ENCODE assay signal across 11 cellular contexts in genomic region chr5:95843733-95844223, GRCh38. TPM values are rescaled to one million over a fixed set of nuclear protein-coding genes. Genes with fewer than 3 reads are reported as not detected.
DNase-seq lines count a peak whose midpoint lies in the region; ATAC-seq and TF ChIP-seq lines count a peak whose summit lies in the region.
"Had no signal": no experiment of that assay in that cellular context is flagged by ENCODE, and none has a peak within 500 bp of the region (broad histone marks: within the 10 kb centered on the region; RNA-seq: fewer than 3 reads in every experiment).

No MANE protein-coding gene starts in this region.

- TF ChIP-seq POLR2A in spleen (IDR thresholded peaks at IDR 0.05): no peak

- peak overlapping the region; percentile 85 for H3K27ac Mint-ChIP-seq in activated CD4-positive, alpha-beta T cell treated with anti-CD3 and anti-CD28 coated beads for 36 hours
- H3K27ac Mint-ChIP-seq: nephron had no signal

- H3K4me3 ChIP-seq in fibroblast of villous mesenchyme (ENCODE audit: low read depth, low read length): no peak overlapping the region
- no peak overlapping the region for H3K4me3 ChIP-seq in spleen
- H3K4me3 ChIP-seq: SJCRH30 had no signal

- no peaks in the 10 kb centered on the region for H3K36me3 Mint-ChIP-seq in activated CD4-positive, alpha-beta T cell treated with anti-CD3 and anti-CD28 coated beads for 36 hours (ENCODE audit: low read depth)

- H3K9me3 Mint-ChIP-seq in activated CD4-positive, alpha-beta T cell treated with anti-CD3 and anti-CD28 coated beads for 36 hours (ENCODE audit: low read depth): no peaks in the 10 kb centered on the region
- H3K9me3 Mint-ChIP-seq: nephron had no signal

- ATAC-seq in activated CD4-positive, alpha-beta T cell treated with anti-CD3 and anti-CD28 coated beads for 36 hours: no peak

- H3K4me1 ChIP-seq in spleen: peaks cover 6 to 57% (median 34%) of the 10 kb centered on the region in 6 donors

- intact Hi-C loops in activated CD4-positive, alpha-beta T cell treated with anti-CD3 and anti-CD28 coated beads for 36 hours (cut with DNase I, micrococcal nuclease): loop anchor here (1.0 to 10.0 kb wide), 8 partner anchors 9 to 559 kb away; partner anchors contain the start of genes ARSK (in 1 of the 2), MCTP1 (in 1 of the 2) and SKIC3 (in 1 of the 2)
- intact Hi-C loops in spleen (cut with DNase I; ENCODE audit: low total_unique reads): no loop called here

- H3K4me1 Mint-ChIP-seq in activated CD4-positive, alpha-beta T cell treated with anti-CD3 and anti-CD28 coated beads for 36 hours: peaks cover 13% of the 10 kb centered on the region
- H3K4me1 Mint-ChIP-seq: nephron had no signal

- no peaks in the 10 kb centered on the region for H3K9me3 ChIP-seq in spleen
- H3K9me3 ChIP-seq: SJCRH30 had no signal

- H3K27ac ChIP-seq in spleen: peak overlapping the region in 6 of 8 donors; percentile 41 to 80 (median 68)
- H3K27ac ChIP-seq: SJCRH30 had no signal

- POLR2A ChIA-PET in activated CD4-positive, alpha-beta T cell treated with anti-CD3 and anti-CD28 coated beads for 36 hours (lab: Charles Lee): interaction anchor here (0.6 kb wide), 2 partner anchors 131 to 869 kb away, joined by 4 to 7 read pairs; no protein-coding TSS in a partner anchor

- no peak for DNase-seq in activated CD4-positive, alpha-beta T cell treated with anti-CD3 and anti-CD28 coated beads for 36 hours
- DNase-seq in activated CD4-positive, alpha-beta T cell treated with anti-CD3 and anti-CD28 coated beads, Interleukin-2, amount 50 U/mL, for 48 hours: no peak
- DNase-seq in OCI-M1 (lab: John Stamatoyannopoulos, UW): peak; percentile 64
- DNase-seq in fibroblast of villous mesenchyme (ENCODE audit: low read depth): peak; percentile 82
- DNase-seq in spleen: no peak
- no peak for DNase-seq in GM13976 (ENCODE audit: low spot score)
- no peak for DNase-seq in central memory CD4-positive, alpha-beta T cell
- no peak for DNase-seq in NCI-H2029 treated with DMSO at 0.1 percent for 48 hours (lab: John Stamatoyannopoulos, UW)
- DNase-seq: cortex of kidney had no signal

- TF ChIP-seq CTCF in fibroblast of villous mesenchyme (IDR thresholded peaks at IDR 0.05; ENCODE audit: insufficient read depth, low read depth, low read length) (no peak), spleen (IDR thresholded peaks at IDR 0.05 in 8 of 11, conservative IDR thresholded peaks at IDR 0.05 in 3 of 11) (no peak), GM13976 (IDR thresholded peaks at IDR 0.05; ENCODE audit: borderline replicate concordance, control extremely low read depth, extremely low read depth, insufficient read depth, missing control alignments) (no peak)

- WGBS in spleen, 5 donors: 46 to 74% (median 62%) methylated on average over 3 of the region's 3 CpGs

- in situ Hi-C loops in GM13976 (cut with MboI; ENCODE audit: low sequenced_read_pairs, unreplicated experiment): loop anchor here (10.0 kb wide), 1 partner anchor 179 kb away; no protein-coding TSS in a partner anchor

- no peaks in the 10 kb centered on the region for H3K36me3 ChIP-seq in spleen
- H3K36me3 ChIP-seq: SJCRH30 had no signal

- peaks cover 2% of the 10 kb centered on the region for H3K27me3 Mint-ChIP-seq in activated CD4-positive, alpha-beta T cell treated with anti-CD3 and anti-CD28 coated beads for 36 hours

- H3K27me3 ChIP-seq in spleen (replicated peaks in 1 of 7): no peaks in the 10 kb centered on the region
- H3K27me3 ChIP-seq: SJCRH30 had no signal

- no peak overlapping the region for H3K4me3 Mint-ChIP-seq in activated CD4-positive, alpha-beta T cell treated with anti-CD3 and anti-CD28 coated beads for 36 hours
- H3K4me3 Mint-ChIP-seq: nephron had no signal

- CTCF ChIA-PET in activated CD4-positive, alpha-beta T cell treated with anti-CD3 and anti-CD28 coated beads for 36 hours (lab: Charles Lee): interaction anchor here (0.5 to 6.8 kb wide), 19 partner anchors 8 to 546 kb away, joined by 3 to 53 read pairs (median 4); partner anchors contain the start of genes GLRX and RFESD

RNA-seq across cellular contexts. Expression of gene GLRX, which starts 21.3 kb away (rescaled TPM):
- total RNA-seq in activated CD4-positive, alpha-beta T cell treated with anti-CD3 and anti-CD28 coated beads for 36 hours: 10 to 100 TPM; 21.0 to 31.5 TPM
- total RNA-seq in fibroblast of villous mesenchyme (152 and 437 TPM in 2 replicates), spleen (100 to 1,000 TPM in 2 of 7 donors, 10 to 100 TPM in 5; 59.3 to 130 (median 68.7) TPM)
- polyA plus RNA-seq in spleen: 100 to 1,000 TPM in 2 of 3 donors, 10 to 100 TPM in 1; 85.2 to 149 (median 108) TPM

Comparison
In these comparisons a context has a peak if more than half of its experiments do, and no peak if none do; other contexts are left out.
1. DNase-seq: peak in OCI-M1 (single experiment) and fibroblast of villous mesenchyme (single experiment); none in activated CD4-positive, alpha-beta T cell treated with anti-CD3 and anti-CD28 coated beads for 36 hours (single experiment), activated CD4-positive, alpha-beta T cell treated with anti-CD3 and anti-CD28 coated beads, Interleukin-2, amount 50 U/mL, for 48 hours (0 of 2), spleen (single experiment), GM13976 (single experiment), central memory CD4-positive, alpha-beta T cell (single experiment) and NCI-H2029 treated with DMSO at 0.1 percent for 48 hours (single experiment).